ENCODE assay signal across 1 cellular context in the genomic region with DNA sequence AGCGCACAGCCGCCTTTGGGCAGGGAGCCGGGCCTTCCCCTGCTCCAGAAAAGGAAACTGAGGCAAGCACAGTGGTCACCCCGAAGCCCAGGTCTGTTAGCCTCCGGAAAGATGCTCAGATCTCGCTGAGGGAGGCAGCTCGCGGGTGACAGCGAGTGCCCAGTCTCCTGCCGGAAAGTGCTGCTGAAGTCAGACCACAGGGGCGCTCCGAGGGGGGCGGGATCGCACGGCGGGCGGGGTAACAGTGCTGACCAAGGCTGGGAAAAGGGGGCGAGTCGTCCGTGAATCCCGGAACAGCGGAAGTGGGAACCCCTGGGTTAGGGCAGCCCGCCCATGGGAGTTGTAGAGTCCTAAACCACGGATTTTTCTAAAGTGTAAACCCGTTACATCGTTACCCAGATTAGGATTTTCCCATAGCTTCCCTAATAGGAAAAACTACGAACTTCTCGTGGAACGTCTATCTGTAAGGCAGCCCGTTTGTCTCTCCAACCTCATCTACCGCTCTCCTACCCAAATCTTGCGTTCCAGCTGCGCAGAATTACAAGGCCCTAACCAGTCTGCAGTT.
TF ChIP-seq lines count a peak whose summit lies in the region.

No MANE protein-coding gene starts in this region.

TF ChIP-seq in HepG2, 621 proteins besides CTCF, POLR2A, EP300 and RAD21 (continued from another document and continues in another):
- TF ChIP-seq, protein P1, sequence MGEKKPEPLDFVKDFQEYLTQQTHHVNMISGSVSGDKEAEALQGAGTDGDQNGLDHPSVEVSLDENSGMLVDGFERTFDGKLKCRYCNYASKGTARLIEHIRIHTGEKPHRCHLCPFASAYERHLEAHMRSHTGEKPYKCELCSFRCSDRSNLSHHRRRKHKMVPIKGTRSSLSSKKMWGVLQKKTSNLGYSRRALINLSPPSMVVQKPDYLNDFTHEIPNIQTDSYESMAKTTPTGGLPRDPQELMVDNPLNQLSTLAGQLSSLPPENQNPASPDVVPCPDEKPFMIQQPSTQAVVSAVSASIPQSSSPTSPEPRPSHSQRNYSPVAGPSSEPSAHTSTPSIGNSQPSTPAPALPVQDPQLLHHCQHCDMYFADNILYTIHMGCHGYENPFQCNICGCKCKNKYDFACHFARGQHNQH (CRISPR knock-in tag; IDR thresholded peaks at IDR 0.05) = no peak
- TF ChIP-seq ZNF33A (CRISPR knock-in tag; IDR thresholded peaks at IDR 0.05; ENCODE audit: borderline replicate concordance) (no peak), ZSCAN21 (CRISPR knock-in tag; IDR thresholded peaks at IDR 0.05; ENCODE audit: borderline replicate concordance) (no peak), ZFP90 (CRISPR knock-in tag; IDR thresholded peaks at IDR 0.05; ENCODE audit: borderline replicate concordance) (peak; percentile 75), TOE1 (CRISPR knock-in tag; IDR thresholded peaks at IDR 0.05) (no peak), SOX13 (IDR thresholded peaks at IDR 0.05) (0 out of 2 replicates have a peak, but pooled peaks have one; percentile 8), SOX13 (CRISPR knock-in tag; conservative IDR thresholded peaks at IDR 0.05 in 1 of 2, IDR thresholded peaks at IDR 0.05 in 1 of 2) (no peak), ZBTB7A (CRISPR knock-in tag; IDR thresholded peaks at IDR 0.05) (peak; percentile 69; the same call in 1 of the 2 replicates), MTA1 (CRISPR knock-in tag; IDR thresholded peaks at IDR 0.05; ENCODE audit: borderline replicate concordance) (no peak), GABPA (IDR thresholded peaks at IDR 0.05; ENCODE audit: low read depth, low read length) (peak; percentile 37; the same call in 1 of the 2 replicates), GABPA (CRISPR knock-in tag; IDR thresholded peaks at IDR 0.05; ENCODE audit: low read depth) (peak; percentile 66), SMARCE1 (IDR thresholded peaks at IDR 0.05; ENCODE audit: borderline replicate concordance) (no peak), PCBP1 (IDR thresholded peaks at IDR 0.05; ENCODE audit: borderline replicate concordance, low read depth, low read length) (no peak), ZNF792 (CRISPR knock-in tag; IDR thresholded peaks at IDR 0.05) (no peak), CBX5 (CRISPR knock-in tag; IDR thresholded peaks at IDR 0.05; ENCODE audit: borderline replicate concordance) (no peak), GTF2F1 (IDR thresholded peaks at IDR 0.05; ENCODE audit: low read length) (no peak), ZZZ3 (CRISPR knock-in tag; IDR thresholded peaks at IDR 0.05; ENCODE audit: borderline replicate concordance) (no peak), MZF1 (CRISPR knock-in tag; IDR thresholded peaks at IDR 0.05; ENCODE audit: borderline replicate concordance) (no peak; the same call in 1 of the 2 replicates), RBM22 (optimal IDR thresholded peaks at IDR 0.05; ENCODE audit: low read length) (no peak), ZFP41 (CRISPR knock-in tag; IDR thresholded peaks at IDR 0.05; ENCODE audit: borderline replicate concordance) (no peak), ZKSCAN5 (CRISPR knock-in tag; IDR thresholded peaks at IDR 0.05) (no peak), TAF15 (IDR thresholded peaks at IDR 0.05; ENCODE audit: low read depth, low read length, poor library complexity, severe bottlenecking) (no peak), ZNF547 (CRISPR knock-in tag; IDR thresholded peaks at IDR 0.05) (no peak), KAT8 (CRISPR knock-in tag; IDR thresholded peaks at IDR 0.05) (peak; percentile 16; the same call in 1 of the 2 replicates), DNMT3B (CRISPR knock-in tag; conservative IDR thresholded peaks at IDR 0.05) (no peak), FOXA1 (IDR thresholded peaks at IDR 0.05) (no peak), FOXA1 (CRISPR knock-in tag; IDR thresholded peaks at IDR 0.05) (no peak), ZNF816 (CRISPR knock-in tag; IDR thresholded peaks at IDR 0.05; ENCODE audit: borderline replicate concordance) (no peak), TOPORS (CRISPR knock-in tag; IDR thresholded peaks at IDR 0.05) (0 out of 2 replicates have a peak, but pooled peaks have one; percentile 3), ZNF253 (CRISPR knock-in tag; IDR thresholded peaks at IDR 0.05; ENCODE audit: borderline replicate concordance) (no peak), TAF1 (CRISPR knock-in tag; IDR thresholded peaks at IDR 0.05) (0 out of 2 replicates have a peak, but pooled peaks have one; percentile 12), HDAC1 (CRISPR knock-in tag; IDR thresholded peaks at IDR 0.05) (peak; percentile 62), ZNF678 (CRISPR knock-in tag; IDR thresholded peaks at IDR 0.05) (no peak), KDM5A (IDR thresholded peaks at IDR 0.05; ENCODE audit: borderline replicate concordance, low read length) (peak; percentile 67), SP2 (CRISPR knock-in tag; IDR thresholded peaks at IDR 0.05) (no peak), ZNF879 (CRISPR knock-in tag; IDR thresholded peaks at IDR 0.05) (peak; percentile 37; the same call in 1 of the 2 replicates), ZNF343 (CRISPR knock-in tag; IDR thresholded peaks at IDR 0.05) (no peak), XBP1 (CRISPR knock-in tag; IDR thresholded peaks at IDR 0.05) (no peak)
- TF ChIP-seq, protein P2, sequence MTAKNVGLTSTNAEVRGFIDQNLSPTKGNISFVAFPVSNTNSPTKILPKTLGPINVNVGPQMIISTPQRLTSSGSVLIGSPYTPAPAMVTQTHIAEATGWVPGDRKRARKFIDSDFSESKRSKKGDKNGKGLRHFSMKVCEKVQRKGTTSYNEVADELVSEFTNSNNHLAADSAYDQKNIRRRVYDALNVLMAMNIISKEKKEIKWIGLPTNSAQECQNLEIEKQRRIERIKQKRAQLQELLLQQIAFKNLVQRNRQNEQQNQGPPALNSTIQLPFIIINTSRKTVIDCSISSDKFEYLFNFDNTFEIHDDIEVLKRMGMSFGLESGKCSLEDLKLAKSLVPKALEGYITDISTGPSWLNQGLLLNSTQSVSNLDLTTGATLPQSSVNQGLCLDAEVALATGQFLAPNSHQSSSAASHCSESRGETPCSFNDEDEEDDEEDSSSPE (CRISPR knock-in tag; IDR thresholded peaks at IDR 0.05) = 0 out of 2 replicates have a peak, but pooled peaks have one; percentile 24
- TF ChIP-seq, protein P3, sequence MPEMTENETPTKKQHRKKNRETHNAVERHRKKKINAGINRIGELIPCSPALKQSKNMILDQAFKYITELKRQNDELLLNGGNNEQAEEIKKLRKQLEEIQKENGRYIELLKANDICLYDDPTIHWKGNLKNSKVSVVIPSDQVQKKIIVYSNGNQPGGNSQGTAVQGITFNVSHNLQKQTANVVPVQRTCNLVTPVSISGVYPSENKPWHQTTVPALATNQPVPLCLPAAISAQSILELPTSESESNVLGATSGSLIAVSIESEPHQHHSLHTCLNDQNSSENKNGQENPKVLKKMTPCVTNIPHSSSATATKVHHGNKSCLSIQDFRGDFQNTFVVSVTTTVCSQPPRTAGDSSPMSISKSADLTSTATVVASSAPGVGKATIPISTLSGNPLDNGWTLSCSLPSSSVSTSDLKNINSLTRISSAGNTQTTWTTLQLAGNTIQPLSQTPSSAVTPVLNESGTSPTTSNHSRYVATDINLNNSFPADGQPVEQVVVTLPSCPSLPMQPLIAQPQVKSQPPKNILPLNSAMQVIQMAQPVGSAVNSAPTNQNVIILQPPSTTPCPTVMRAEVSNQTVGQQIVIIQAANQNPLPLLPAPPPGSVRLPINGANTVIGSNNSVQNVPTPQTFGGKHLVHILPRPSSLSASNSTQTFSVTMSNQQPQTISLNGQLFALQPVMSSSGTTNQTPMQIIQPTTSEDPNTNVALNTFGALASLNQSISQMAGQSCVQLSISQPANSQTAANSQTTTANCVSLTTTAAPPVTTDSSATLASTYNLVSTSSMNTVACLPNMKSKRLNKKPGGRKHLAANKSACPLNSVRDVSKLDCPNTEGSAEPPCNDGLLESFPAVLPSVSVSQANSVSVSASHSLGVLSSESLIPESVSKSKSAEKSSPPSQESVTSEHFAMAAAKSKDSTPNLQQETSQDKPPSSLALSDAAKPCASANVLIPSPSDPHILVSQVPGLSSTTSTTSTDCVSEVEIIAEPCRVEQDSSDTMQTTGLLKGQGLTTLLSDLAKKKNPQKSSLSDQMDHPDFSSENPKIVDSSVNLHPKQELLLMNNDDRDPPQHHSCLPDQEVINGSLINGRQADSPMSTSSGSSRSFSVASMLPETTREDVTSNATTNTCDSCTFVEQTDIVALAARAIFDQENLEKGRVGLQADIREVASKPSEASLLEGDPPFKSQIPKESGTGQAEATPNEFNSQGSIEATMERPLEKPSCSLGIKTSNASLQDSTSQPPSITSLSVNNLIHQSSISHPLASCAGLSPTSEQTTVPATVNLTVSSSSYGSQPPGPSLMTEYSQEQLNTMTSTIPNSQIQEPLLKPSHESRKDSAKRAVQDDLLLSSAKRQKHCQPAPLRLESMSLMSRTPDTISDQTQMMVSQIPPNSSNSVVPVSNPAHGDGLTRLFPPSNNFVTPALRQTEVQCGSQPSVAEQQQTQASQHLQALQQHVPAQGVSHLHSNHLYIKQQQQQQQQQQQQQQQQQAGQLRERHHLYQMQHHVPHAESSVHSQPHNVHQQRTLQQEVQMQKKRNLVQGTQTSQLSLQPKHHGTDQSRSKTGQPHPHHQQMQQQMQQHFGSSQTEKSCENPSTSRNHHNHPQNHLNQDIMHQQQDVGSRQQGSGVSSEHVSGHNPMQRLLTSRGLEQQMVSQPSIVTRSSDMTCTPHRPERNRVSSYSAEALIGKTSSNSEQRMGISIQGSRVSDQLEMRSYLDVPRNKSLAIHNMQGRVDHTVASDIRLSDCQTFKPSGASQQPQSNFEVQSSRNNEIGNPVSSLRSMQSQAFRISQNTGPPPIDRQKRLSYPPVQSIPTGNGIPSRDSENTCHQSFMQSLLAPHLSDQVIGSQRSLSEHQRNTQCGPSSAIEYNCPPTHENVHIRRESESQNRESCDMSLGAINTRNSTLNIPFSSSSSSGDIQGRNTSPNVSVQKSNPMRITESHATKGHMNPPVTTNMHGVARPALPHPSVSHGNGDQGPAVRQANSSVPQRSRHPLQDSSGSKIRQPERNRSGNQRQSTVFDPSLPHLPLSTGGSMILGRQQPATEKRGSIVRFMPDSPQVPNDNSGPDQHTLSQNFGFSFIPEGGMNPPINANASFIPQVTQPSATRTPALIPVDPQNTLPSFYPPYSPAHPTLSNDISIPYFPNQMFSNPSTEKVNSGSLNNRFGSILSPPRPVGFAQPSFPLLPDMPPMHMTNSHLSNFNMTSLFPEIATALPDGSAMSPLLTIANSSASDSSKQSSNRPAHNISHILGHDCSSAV (CRISPR knock-in tag; IDR thresholded peaks at IDR 0.05; ENCODE audit: borderline replicate concordance) = no peak
- TF ChIP-seq, protein P4, sequence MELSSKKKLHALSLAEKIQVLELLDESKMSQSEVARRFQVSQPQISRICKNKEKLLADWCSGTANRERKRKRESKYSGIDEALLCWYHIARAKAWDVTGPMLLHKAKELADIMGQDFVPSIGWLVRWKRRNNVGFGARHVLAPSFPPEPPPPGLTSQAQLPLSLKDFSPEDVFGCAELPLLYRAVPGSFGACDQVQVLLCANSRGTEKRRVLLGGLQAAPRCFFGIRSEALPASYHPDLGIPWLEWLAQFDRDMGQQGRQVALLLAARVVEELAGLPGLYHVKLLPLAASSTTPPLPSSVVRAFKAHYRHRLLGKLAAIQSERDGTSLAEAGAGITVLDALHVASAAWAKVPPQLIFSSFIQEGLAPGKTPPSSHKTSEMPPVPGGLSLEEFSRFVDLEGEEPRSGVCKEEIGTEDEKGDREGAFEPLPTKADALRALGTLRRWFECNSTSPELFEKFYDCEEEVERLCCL (CRISPR knock-in tag; IDR thresholded peaks at IDR 0.05; ENCODE audit: borderline replicate concordance) = no peak
- TF ChIP-seq, protein P5, sequence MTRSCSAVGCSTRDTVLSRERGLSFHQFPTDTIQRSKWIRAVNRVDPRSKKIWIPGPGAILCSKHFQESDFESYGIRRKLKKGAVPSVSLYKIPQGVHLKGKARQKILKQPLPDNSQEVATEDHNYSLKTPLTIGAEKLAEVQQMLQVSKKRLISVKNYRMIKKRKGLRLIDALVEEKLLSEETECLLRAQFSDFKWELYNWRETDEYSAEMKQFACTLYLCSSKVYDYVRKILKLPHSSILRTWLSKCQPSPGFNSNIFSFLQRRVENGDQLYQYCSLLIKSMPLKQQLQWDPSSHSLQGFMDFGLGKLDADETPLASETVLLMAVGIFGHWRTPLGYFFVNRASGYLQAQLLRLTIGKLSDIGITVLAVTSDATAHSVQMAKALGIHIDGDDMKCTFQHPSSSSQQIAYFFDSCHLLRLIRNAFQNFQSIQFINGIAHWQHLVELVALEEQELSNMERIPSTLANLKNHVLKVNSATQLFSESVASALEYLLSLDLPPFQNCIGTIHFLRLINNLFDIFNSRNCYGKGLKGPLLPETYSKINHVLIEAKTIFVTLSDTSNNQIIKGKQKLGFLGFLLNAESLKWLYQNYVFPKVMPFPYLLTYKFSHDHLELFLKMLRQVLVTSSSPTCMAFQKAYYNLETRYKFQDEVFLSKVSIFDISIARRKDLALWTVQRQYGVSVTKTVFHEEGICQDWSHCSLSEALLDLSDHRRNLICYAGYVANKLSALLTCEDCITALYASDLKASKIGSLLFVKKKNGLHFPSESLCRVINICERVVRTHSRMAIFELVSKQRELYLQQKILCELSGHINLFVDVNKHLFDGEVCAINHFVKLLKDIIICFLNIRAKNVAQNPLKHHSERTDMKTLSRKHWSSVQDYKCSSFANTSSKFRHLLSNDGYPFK (CRISPR knock-in tag; IDR thresholded peaks at IDR 0.05; ENCODE audit: borderline replicate concordance) = no peak; the same call in 1 of the 2 replicates
- TF ChIP-seq, protein P6, sequence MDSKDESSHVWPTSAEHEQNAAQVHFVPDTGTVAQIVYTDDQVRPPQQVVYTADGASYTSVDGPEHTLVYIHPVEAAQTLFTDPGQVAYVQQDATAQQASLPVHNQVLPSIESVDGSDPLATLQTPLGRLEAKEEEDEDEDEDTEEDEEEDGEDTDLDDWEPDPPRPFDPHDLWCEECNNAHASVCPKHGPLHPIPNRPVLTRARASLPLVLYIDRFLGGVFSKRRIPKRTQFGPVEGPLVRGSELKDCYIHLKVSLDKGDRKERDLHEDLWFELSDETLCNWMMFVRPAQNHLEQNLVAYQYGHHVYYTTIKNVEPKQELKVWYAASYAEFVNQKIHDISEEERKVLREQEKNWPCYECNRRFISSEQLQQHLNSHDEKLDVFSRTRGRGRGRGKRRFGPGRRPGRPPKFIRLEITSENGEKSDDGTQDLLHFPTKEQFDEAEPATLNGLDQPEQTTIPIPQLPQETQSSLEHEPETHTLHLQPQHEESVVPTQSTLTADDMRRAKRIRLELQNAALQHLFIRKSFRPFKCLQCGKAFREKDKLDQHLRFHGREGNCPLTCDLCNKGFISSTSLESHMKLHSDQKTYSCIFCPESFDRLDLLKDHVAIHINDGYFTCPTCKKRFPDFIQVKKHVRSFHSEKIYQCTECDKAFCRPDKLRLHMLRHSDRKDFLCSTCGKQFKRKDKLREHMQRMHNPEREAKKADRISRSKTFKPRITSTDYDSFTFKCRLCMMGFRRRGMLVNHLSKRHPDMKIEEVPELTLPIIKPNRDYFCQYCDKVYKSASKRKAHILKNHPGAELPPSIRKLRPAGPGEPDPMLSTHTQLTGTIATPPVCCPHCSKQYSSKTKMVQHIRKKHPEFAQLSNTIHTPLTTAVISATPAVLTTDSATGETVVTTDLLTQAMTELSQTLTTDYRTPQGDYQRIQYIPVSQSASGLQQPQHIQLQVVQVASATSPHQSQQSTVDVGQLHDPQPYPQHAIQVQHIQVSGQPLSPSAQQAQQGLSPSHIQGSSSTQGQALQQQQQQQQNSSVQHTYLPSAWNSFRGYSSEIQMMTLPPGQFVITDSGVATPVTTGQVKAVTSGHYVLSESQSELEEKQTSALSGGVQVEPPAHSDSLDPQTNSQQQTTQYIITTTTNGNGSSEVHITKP (CRISPR knock-in tag; IDR thresholded peaks at IDR 0.05; ENCODE audit: low read depth) = no peak
